Comparison of ENCODE assay signal across 8 cellular contexts in genomic region chr5:150484964-150485769, GRCh38. TPM values are rescaled to one million over a fixed set of nuclear protein-coding genes. Genes with fewer than 3 reads are reported as not detected.
A peak's percentile ranks its signal among the peaks of the same experiment; 100 is the strongest.
DNase-seq lines count a peak whose midpoint lies in the region; ATAC-seq and TF ChIP-seq lines count a peak whose summit lies in the region.

No MANE protein-coding gene starts in this region.

- 7 to 11% (median 7%) methylated on average over 28 to 33 of the region's 33 CpGs for WGBS in ovary, 3 donors

- H3K27ac ChIP-seq in OCI-LY7 (ENCODE audit: low read depth, low read length, poor library complexity, severe bottlenecking) (no peak overlapping the region), epithelial cell of prostate (peak overlapping the region; percentile 97), ovary (peak overlapping the region; percentile 87 to 89)

- H3K4me3 ChIP-seq in OCI-LY7 (ENCODE audit: low read depth, low read length, poor library complexity, severe bottlenecking) = peak overlapping the region; percentile 92
- peak overlapping the region; percentile 74 for H3K4me3 ChIP-seq in ovary

- H3K36me3 ChIP-seq in ES-I3 (ENCODE audit: insufficient read depth, low read length) (no peaks in the 10 kb centered on the region), OCI-LY7 (ENCODE audit: insufficient read depth, low read length) (no peaks in the 10 kb centered on the region), ovary (no peaks in the 10 kb centered on the region)

- no peak for DNase-seq in OCI-LY7 (ENCODE audit: low spot score)
- DNase-seq in epithelial cell of prostate (ENCODE audit: low read depth, low spot score) = no peak
- no peak for DNase-seq in ovary
- DNase-seq in HT-29 (ENCODE audit: low spot score) = no peak

- ATAC-seq in GM19463 (IDR thresholded peaks at IDR 0.05; ENCODE audit: unreplicated experiment) = no peak
- no peak for ATAC-seq in GM19467 (IDR thresholded peaks at IDR 0.05; ENCODE audit: unreplicated experiment)
- ATAC-seq in HG03457 (IDR thresholded peaks at IDR 0.05; ENCODE audit: unreplicated experiment) = no peak

- no peak for TF ChIP-seq POLR2A in ovary (IDR thresholded peaks at IDR 0.05)

- H3K79me2 ChIP-seq in OCI-LY7 (ENCODE audit: insufficient read depth, low read depth, low read length) = peaks cover 30% of the 10 kb centered on the region; the same call in 1 of the 2 replicates

- H3K9me3 ChIP-seq in ES-I3 (ENCODE audit: control insufficient read depth, insufficient read depth, low read length) (no peaks in the 10 kb centered on the region), OCI-LY7 (ENCODE audit: low read length) (no peaks in the 10 kb centered on the region), ovary (no peaks in the 10 kb centered on the region)

- H3K9me2 ChIP-seq in OCI-LY7 (ENCODE audit: insufficient read depth, low read length) = no peaks in the 10 kb centered on the region

- TF ChIP-seq EP300 in ovary (IDR thresholded peaks at IDR 0.05) = no peak

- TF ChIP-seq CTCF in OCI-LY7 (conservative IDR thresholded peaks at IDR 0.05; ENCODE audit: low read length) (no peak), ovary (IDR thresholded peaks at IDR 0.05) (no peak)

- BruUV-seq in OCI-LY7 (replicated peaks; lab: Mats Ljungman, UMichigan) = no TSS peak

- no peaks in the 10 kb centered on the region for H4K20me1 ChIP-seq in OCI-LY7 (ENCODE audit: insufficient read depth, low read length)

- POLR2A ChIA-PET in OCI-LY7 (lab: Charles Lee) = interaction anchor here (0.5 to 2.1 kb wide), 5 partner anchors 7 to 189 kb away, joined by 3 to 9 read pairs (median 6); no protein-coding TSS in a partner anchor

- H3K27me3 ChIP-seq in ovary = no peaks in the 10 kb centered on the region

- CTCF ChIA-PET in OCI-LY7 (lab: Charles Lee; ENCODE audit: unreplicated experiment) = no interaction called here

- H3K4me2 ChIP-seq in OCI-LY7 (ENCODE audit: low read length) = peak overlapping the region; percentile 87

- peak overlapping the region; percentile 87; the same call in 1 of the 2 replicates for H2AFZ ChIP-seq in OCI-LY7 (ENCODE audit: low read length)

- intact Hi-C loops in OCI-LY7 (cut with micrococcal nuclease; ENCODE audit: unreplicated experiment) (loop anchor here (10.0 kb wide), 1 partner anchor 770 kb away; the partner anchor contains the start of gene GM2A), ovary (cut with DNase I) (loop anchor here in 1 of 4 donors (5.0 kb wide), 1 partner anchor 37 kb away; no protein-coding TSS in a partner anchor)

- peaks cover 44% of the 10 kb centered on the region for H3K4me1 ChIP-seq in ES-I3 (ENCODE audit: insufficient read depth, low read length)
- peaks cover 42% of the 10 kb centered on the region for H3K4me1 ChIP-seq in OCI-LY7 (ENCODE audit: insufficient read depth, low read length, poor library complexity, severe bottlenecking)
- peaks cover 30% of the 10 kb centered on the region for H3K4me1 ChIP-seq in ovary (ENCODE audit: insufficient read depth)

- H3K9ac ChIP-seq in ES-I3 (ENCODE audit: low read depth, low read length) = peak overlapping the region; percentile 71

RNA-seq across cellular contexts. Expression of gene NDST1, which starts 22.8 kb away (rescaled TPM):
- total RNA-seq in OCI-LY7 (2014; rRNA removed; shearing (Covaris generic)) = 8.8 and 9.5 TPM in 2 replicates
- total RNA-seq in OCI-LY7 (2022) = 26.6 and 28.4 TPM in 2 replicates
- 100 to 1,000 TPM in 3 of 7 donors, 10 to 100 TPM in 4; 31.0 to 139 (median 92.8) TPM for total RNA-seq in ovary
- polyA plus RNA-seq in ovary = 10 to 100 TPM; 31.8 to 44.1 TPM
- 6.9 and 11.0 TPM in 2 replicates for total RNA-seq in HT-29 (2014; rRNA removed; shearing (Covaris generic))

RNA-seq across cellular contexts. Expression of gene RPS14, which starts 35.6 kb away (rescaled TPM):
- 2,281 and 2,351 TPM in 2 replicates for total RNA-seq in OCI-LY7 (2014; rRNA removed; shearing (Covaris generic))
- total RNA-seq in OCI-LY7 (2022) (2,284 and 2,304 TPM in 2 replicates), ovary (1,000 to 10,000 TPM; 2,727 to 9,295 (median 4,211) TPM)
- polyA plus RNA-seq in ovary = 1,000 to 10,000 TPM; 2,234 to 8,183 TPM
- 1,946 and 1,965 TPM in 2 replicates for total RNA-seq in HT-29 (2014; rRNA removed; shearing (Covaris generic))
